Comparison of ENCODE assay signal across 1 cellular context in genomic region chr1:19300211-19300610, GRCh38.
A peak's percentile ranks its signal among the peaks of the same experiment; 100 is the strongest.
TF ChIP-seq lines count a peak whose summit lies in the region.

No MANE protein-coding gene starts in this region.

TF ChIP-seq in GM23338, 12 proteins besides CTCF, POLR2A, EP300 and RAD21:
- TF ChIP-seq EZH2phosphoT487 (IDR thresholded peaks at IDR 0.05; ENCODE audit: unreplicated experiment) (no peak), ZNF331 (CRISPR knock-in tag; IDR thresholded peaks at IDR 0.05; ENCODE audit: low read depth) (peak; percentile 61), ZNF462 (CRISPR knock-in tag; IDR thresholded peaks at IDR 0.05) (no peak), ETS1 (IDR thresholded peaks at IDR 0.05) (no peak)
